8 cellular contexts compared by ENCODE assay signal in the genomic region with DNA sequence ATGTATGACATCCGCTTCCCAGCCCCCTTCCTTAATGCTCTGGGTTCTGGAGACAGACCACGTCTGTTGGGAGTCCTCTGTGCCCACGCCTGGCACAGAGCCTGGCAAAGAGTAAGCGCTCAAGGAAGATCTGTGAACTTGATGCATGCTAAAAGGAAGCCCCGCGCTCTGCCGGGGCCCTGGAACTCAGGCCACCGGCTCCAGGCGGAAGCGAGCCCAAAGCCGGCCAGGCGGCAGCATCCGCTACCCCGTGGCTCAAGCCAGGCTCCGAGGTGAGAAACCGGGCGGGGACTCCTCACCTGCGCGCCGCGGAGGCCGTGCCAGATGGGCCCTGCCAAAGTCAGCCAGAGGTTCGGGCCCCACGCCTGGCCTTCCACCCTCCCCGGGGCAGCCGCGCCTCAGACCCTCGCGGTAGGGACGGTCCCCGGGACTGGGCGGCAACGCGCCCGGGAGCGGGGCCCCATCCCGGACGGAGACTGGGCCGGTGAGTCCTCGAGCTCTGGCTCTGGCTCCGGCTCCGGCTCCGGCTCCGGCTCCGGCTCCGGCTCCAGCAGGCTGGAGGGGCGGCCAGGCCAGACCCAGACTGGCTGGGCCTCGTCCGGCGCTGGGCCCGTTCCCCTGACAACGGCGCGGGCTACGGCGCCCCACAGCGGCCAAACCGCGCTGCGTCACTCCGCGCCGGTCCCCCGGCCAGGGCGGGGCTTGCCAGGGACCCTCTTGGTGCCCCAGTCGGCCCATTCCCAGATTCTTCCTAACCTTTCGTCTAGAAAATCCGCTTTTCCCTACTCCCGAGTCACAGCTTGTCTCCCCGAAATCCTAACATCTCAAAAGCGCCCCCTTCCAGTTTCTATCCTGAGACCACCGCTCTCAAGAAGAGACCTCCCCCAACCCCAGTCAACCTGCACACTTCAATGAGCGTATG. TPM values are rescaled to one million over a fixed set of nuclear protein-coding genes. Genes with fewer than 3 reads are reported as not detected.
DNase-seq lines count a peak whose midpoint lies in the region; ATAC-seq and TF ChIP-seq lines count a peak whose summit lies in the region.

ZDHHC1 (minus strand) TSS at position 606 of the 922 bp plus-strand sequence. CDS start 8,702 bp downstream, outside the sequence.

- peaks cover 9% of the 10 kb centered on the region for H3K27me3 Mint-ChIP-seq in brain

- H3K4me3 Mint-ChIP-seq in brain, result peak within 1 kb of the TSS; percentile 83 to 91 (median 86)

- H3K4me1 Mint-ChIP-seq in brain, result peaks cover 46% of the 10 kb centered on the region

- in situ Hi-C loops in GM13977 (cut with MboI; ENCODE audit: low pct_unique_long_range_greater_than_20kb, low sequenced_read_pairs, unreplicated experiment) (no loop called here), SK-MEL-5 (cut with HindIII; ENCODE audit: low pct_unique_long_range_greater_than_20kb, low sequenced_read_pairs) (no loop called here)

- peak; percentile 79 for TF ChIP-seq CTCF in GM13977 (IDR thresholded peaks at IDR 0.05; ENCODE audit: extremely low read depth, insufficient read depth, missing control alignments)
- TF ChIP-seq CTCF in brain (conservative IDR thresholded peaks at IDR 0.05), result peak; percentile 67 to 75

- peak within 1 kb of the TSS; percentile 80 for H3K4me3 ChIP-seq in rectal smooth muscle tissue (ENCODE audit: low read length)

- no peaks in the 10 kb centered on the region for H3K27me3 ChIP-seq in rectal smooth muscle tissue (ENCODE audit: control insufficient read depth, insufficient read depth, low read length)

- H3K36me3 ChIP-seq in rectal smooth muscle tissue (ENCODE audit: control insufficient read depth, insufficient read depth, low read length), result no peaks in the 10 kb centered on the region

- peaks cover 5% of the 10 kb centered on the region for H3K4me1 ChIP-seq in rectal smooth muscle tissue (ENCODE audit: control insufficient read depth, insufficient read depth, low read length)

- peak within 1 kb of the TSS; percentile 85 for H3K27ac ChIP-seq in rectal smooth muscle tissue (ENCODE audit: low read depth, low read length)

- peak within 1 kb of the TSS; percentile 90 for H3K9ac ChIP-seq in rectal smooth muscle tissue (ENCODE audit: low read length)

- peak; percentile 47 for ATAC-seq in HG03378 (IDR thresholded peaks at IDR 0.05; ENCODE audit: unreplicated experiment)

- peak within 1 kb of the TSS; percentile 68 to 92 (median 79) for H3K27ac Mint-ChIP-seq in brain

- DNase-seq in 8988T (peak; percentile 96), GM13977 (ENCODE audit: low spot score) (peak; percentile 90), SK-MEL-5 (ENCODE audit: low read depth, low spot score) (peak; percentile 54), hypothalamus (lab: John Stamatoyannopoulos, UW) (peak in 46 of 51 donors; percentile 23 to 81 (median 61)), SK-N-DZ (ENCODE audit: low spot score) (no peak)

- no peaks in the 10 kb centered on the region for H3K9me3 Mint-ChIP-seq in brain

- peaks cover 4% of the 10 kb centered on the region for H3K36me3 Mint-ChIP-seq in brain

RNA-seq across cellular contexts. Expression of gene ZDHHC1, which starts in this region (rescaled TPM):
- 6.0 and 8.5 TPM in 2 replicates for total RNA-seq in SK-MEL-5 (2014; rRNA removed; shearing (Covaris generic))
- 18.9 and 19.4 TPM in 2 replicates for polyA plus RNA-seq in SK-MEL-5 (2015; cell fraction: cytosol; rRNA removed)
- 31.1 and 46.5 TPM in 2 replicates for polyA plus RNA-seq in SK-MEL-5 (2015; cell fraction: nucleus; rRNA removed)
- 10.6 TPM for polyA plus RNA-seq in brain (ENCODE audit: insufficient read depth, low read depth, low replicate concordance)
- polyA plus RNA-seq in SK-N-DZ (2014; cell fraction: cytosol; rRNA removed), result 8.7 and 15.7 TPM in 2 replicates
- 15.0 and 29.7 TPM in 2 replicates for polyA plus RNA-seq in SK-N-DZ (2014; cell fraction: nucleus; rRNA removed)
